ENCODE assay signal across 32 cellular contexts in the genomic region with DNA sequence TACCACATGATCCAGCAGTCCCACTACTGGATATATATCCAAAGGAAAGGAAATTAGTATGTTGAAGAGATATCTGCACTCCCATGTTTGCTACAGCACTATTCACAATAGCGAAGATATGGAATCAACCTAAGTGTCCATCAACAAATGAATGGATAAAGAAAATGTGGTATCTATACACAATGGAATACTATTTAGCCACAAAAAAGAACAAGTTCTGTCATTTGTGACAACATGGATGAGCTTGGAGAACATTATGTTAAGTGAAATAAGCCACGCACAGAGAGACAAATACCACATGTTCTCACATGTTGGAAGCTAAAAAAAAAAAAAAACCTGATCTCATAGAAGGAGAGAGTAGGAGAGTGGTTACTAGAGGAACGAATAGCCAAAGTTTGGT. TPM values are rescaled to one million over a fixed set of nuclear protein-coding genes. Genes with fewer than 3 reads are reported as not detected.
"Had no signal": no experiment of that assay in that cellular context is flagged by ENCODE, and none has a peak within 500 bp of the region (broad histone marks: within the 10 kb centered on the region; RNA-seq: fewer than 3 reads in every experiment).

No MANE protein-coding gene starts in this region.

- H3K9me3 Mint-ChIP-seq: stimulated activated effector memory CD8-positive, alpha-beta T cell treated with anti-CD3 and anti-CD28 coated beads, Interleukin-12 subunit alpha, Interleukin-12 subunit beta, amount 100 ng/mL, for 72 hours; stimulated activated naive CD8-positive, alpha-beta T cell treated with anti-CD3 and anti-CD28 coated beads, Interleukin-15, amount 100 ng/mL, for 72 hours; type B pancreatic cell had no signal

- H3K27me3 Mint-ChIP-seq: stimulated activated memory B cell treated with anti-CD40 and anti-IgM and Interleukin-4, amounts not matched to agents 10 μg/mL and 1 μg/mL and 100 μg/mL, for 72 hours; stimulated activated naive B cell treated with anti-CD40 and anti-IgM and Interleukin-4, amounts not matched to agents 10 μg/mL and 1 μg/mL and 100 μg/mL, for 72 hours; stimulated activated naive CD8-positive, alpha-beta T cell treated with anti-CD3 and anti-CD28 coated beads, Interleukin-15, amount 100 ng/mL, for 72 hours; stimulated activated naive CD8-positive, alpha-beta T cell treated with anti-CD3 and anti-CD28 coated beads, Interleukin-15, Interleukin-2, amounts not matched to agents 100 ng/mL and 50 ng/mL, for 24 hours; type B pancreatic cell had no signal

- FAIRE-seq: urothelium cell line had no signal

- H3K27ac Mint-ChIP-seq: stimulated activated effector memory CD8-positive, alpha-beta T cell treated with anti-CD3 and anti-CD28 coated beads, Interleukin-12 subunit alpha, Interleukin-12 subunit beta, amount 100 ng/mL, for 72 hours; stimulated activated memory B cell treated with anti-CD40 and anti-IgM and Interleukin-4, amounts not matched to agents 10 μg/mL and 1 μg/mL and 100 μg/mL, for 72 hours; stimulated activated naive B cell treated with anti-CD40 and anti-IgM and Interleukin-4, amounts not matched to agents 10 μg/mL and 1 μg/mL and 100 μg/mL, for 72 hours; stimulated activated naive CD8-positive, alpha-beta T cell treated with anti-CD3 and anti-CD28 coated beads, Interleukin-15, amount 100 ng/mL, for 72 hours; stimulated activated naive CD8-positive, alpha-beta T cell treated with anti-CD3 and anti-CD28 coated beads, Interleukin-15, Interleukin-2, amounts not matched to agents 100 ng/mL and 50 ng/mL, for 24 hours; type B pancreatic cell had no signal

- H3K4me3 ChIP-seq: stomach, suprapubic skin, testis, thoracic aorta, thyroid gland, tibial artery, tibial nerve, transverse colon, upper lobe of left lung, upper lobe of right lung, uterus, vagina had no signal

- H3K36me3 ChIP-seq: uterus had no signal

- H3K9me3 ChIP-seq: testis, thoracic aorta, thyroid gland, upper lobe of right lung, vagina had no signal

- ATAC-seq: stimulated activated effector memory CD8-positive, alpha-beta T cell treated with anti-CD3 and anti-CD28 coated beads, Interleukin-12 subunit alpha, Interleukin-12 subunit beta, amount 100 ng/mL, for 72 hours; stimulated activated memory B cell treated with anti-CD40 and anti-IgM and Interleukin-4, amounts not matched to agents 10 μg/mL and 1 μg/mL and 100 μg/mL, for 72 hours; stimulated activated naive B cell treated with anti-CD40 and anti-IgM and Interleukin-4, amounts not matched to agents 10 μg/mL and 1 μg/mL and 100 μg/mL, for 72 hours; stimulated activated naive CD8-positive, alpha-beta T cell treated with anti-CD3 and anti-CD28 coated beads, Interleukin-15, amount 100 ng/mL, for 72 hours; stimulated activated naive CD8-positive, alpha-beta T cell treated with anti-CD3 and anti-CD28 coated beads, Interleukin-15, Interleukin-2, amounts not matched to agents 100 U/mL and 50 U/mL, for 24 hours; upper lobe of right lung had no signal

- H3K27me3 ChIP-seq: stomach, suprapubic skin, testis, thyroid gland, tibial artery, tibial nerve, transverse colon, upper lobe of left lung, upper lobe of right lung, uterus, vagina had no signal

- H3K27ac ChIP-seq: stomach, suprapubic skin, testis, thoracic aorta, thyroid gland, tibial artery, tibial nerve, transverse colon, upper lobe of left lung, upper lobe of right lung, uterus, vagina had no signal

- H3K4me1 ChIP-seq: suprapubic skin, testis, thyroid gland, tibial artery, tibial nerve, upper lobe of left lung, upper lobe of right lung, uterus, vagina had no signal

- DNase-seq: stimulated activated CD4-positive, alpha-beta T cell treated with anti-CD3 and anti-CD28 coated beads, Interleukin-2, amount 100 ng/mL, for 48 hours; stimulated activated CD4-positive, alpha-beta T cell treated with anti-CD3 and anti-CD28 coated beads, Interleukin-4, amount 100 ng/mL, for 1 hour; stimulated activated CD4-positive, alpha-beta T cell treated with anti-CD3 and anti-CD28 coated beads, Interleukin-4, amount 100 ng/mL, for 24 hours; stimulated activated CD4-positive, alpha-beta T cell treated with anti-CD3 and anti-CD28 coated beads, Interleukin-4, amount 100 ng/mL, for 4 hours; stimulated activated CD8-positive, alpha-beta memory T cell treated with anti-CD3 and anti-CD28 coated beads, Interleukin-4, amount 100 ng/mL, for 48 hours; stimulated activated naive B cell treated with anti-CD40 and anti-IgM and Interleukin-4, amounts not matched to agents 10 μg/mL and 1 μg/mL and 100 μg/mL, for 72 hours; stimulated activated naive CD4-positive, alpha-beta T cell; stimulated activated naive CD4-positive, alpha-beta T cell treated with Interleukin-2 at 50 U/mL for 16 hours; stimulated activated naive CD8-positive, alpha-beta T cell treated with anti-CD3 and anti-CD28 coated beads, Interleukin-15, amount 100 ng/mL, for 72 hours; stimulated activated naive CD8-positive, alpha-beta T cell treated with anti-CD3 and anti-CD28 coated beads, Interleukin-15, Interleukin-2, amounts not matched to agents 100 U/mL and 50 U/mL, for 24 hours; stomach; substantia nigra; testis; thyroid gland; tibial artery; transverse colon; trophoblast cell; upper lobe of left lung; upper lobe of right lung; uterus had no signal

- H3K4me3 Mint-ChIP-seq: stimulated activated effector memory CD8-positive, alpha-beta T cell treated with anti-CD3 and anti-CD28 coated beads, Interleukin-12 subunit alpha, Interleukin-12 subunit beta, amount 100 ng/mL, for 72 hours; stimulated activated memory B cell treated with anti-CD40 and anti-IgM and Interleukin-4, amounts not matched to agents 10 μg/mL and 1 μg/mL and 100 μg/mL, for 72 hours; stimulated activated naive B cell treated with anti-CD40 and anti-IgM and Interleukin-4, amounts not matched to agents 10 μg/mL and 1 μg/mL and 100 μg/mL, for 72 hours; stimulated activated naive CD8-positive, alpha-beta T cell treated with anti-CD3 and anti-CD28 coated beads, Interleukin-15, amount 100 ng/mL, for 72 hours; stimulated activated naive CD8-positive, alpha-beta T cell treated with anti-CD3 and anti-CD28 coated beads, Interleukin-15, Interleukin-2, amounts not matched to agents 100 ng/mL and 50 ng/mL, for 24 hours; type B pancreatic cell had no signal

- H3K4me1 Mint-ChIP-seq: stimulated activated memory B cell treated with anti-CD40 and anti-IgM and Interleukin-4, amounts not matched to agents 10 μg/mL and 1 μg/mL and 100 μg/mL, for 72 hours had no signal

RNA-seq across cellular contexts. Expression of a gene that starts 21.2 kb away (rescaled TPM):
- total RNA-seq: stomach, subcutaneous adipose tissue, suprapubic skin, temporal lobe, thoracic aorta, tibial nerve, transverse colon, upper lobe of left lung, upper lobe of right lung, urinary bladder, uterus, vagina had no signal
- polyA plus RNA-seq: stomach, urinary bladder had no signal
